In genomic region chr16:28823719-28824547, GRCh38 we compare ENCODE assay signal across 8 cellular contexts. TPM values are rescaled to one million over a fixed set of nuclear protein-coding genes. Genes with fewer than 3 reads are reported as not detected.
DNase-seq lines count a peak whose midpoint lies in the region; ATAC-seq and TF ChIP-seq lines count a peak whose summit lies in the region.

No MANE protein-coding gene starts in this region.

- no peaks in the 10 kb centered on the region for H3K9me2 ChIP-seq in SU-DHL-6 (replicated peaks; ENCODE audit: insufficient read depth, low read length)

- H3F3A ChIP-seq in SU-DHL-6 (ENCODE audit: insufficient read depth), result peaks cover 14% of the 10 kb centered on the region

- H2AFZ ChIP-seq in SU-DHL-6 (ENCODE audit: low read depth, low read length, severe bottlenecking) (peak overlapping the region; percentile 10), parathyroid adenoma (peak overlapping the region; percentile 79)

- intact Hi-C loops in tibial artery (cut with DNase I; ENCODE audit: low total_unique reads), result loop anchor here (2.0 to 10.0 kb wide), 2 partner anchors 23 to 269 kb away; partner anchors contain the start of genes SGF29 and TUFM

- H3K4me3 ChIP-seq in SU-DHL-6 (ENCODE audit: insufficient read depth, low read length, poor library complexity, severe bottlenecking) (peak overlapping the region; percentile 65), cardiac muscle cell (peak overlapping the region; percentile 97), parathyroid adenoma (ENCODE audit: low read depth, low read length) (peak overlapping the region; percentile 99), tibial artery (peak overlapping the region; percentile 89 to 99)

- H3K9me3 Mint-ChIP-seq in activated naive CD8-positive, alpha-beta T cell treated with anti-CD3 and anti-CD28 coated beads, Interleukin-2, amount 50 U/mL, for 24 hours, result no peaks in the 10 kb centered on the region

- H3K79me2 ChIP-seq in SU-DHL-6 (ENCODE audit: insufficient read depth, low read length), result peaks cover 63% of the 10 kb centered on the region
- peaks cover 34% of the 10 kb centered on the region for H3K79me2 ChIP-seq in parathyroid adenoma

- H3K4me3 Mint-ChIP-seq in activated naive CD8-positive, alpha-beta T cell treated with anti-CD3 and anti-CD28 coated beads, Interleukin-2, amount 50 U/mL, for 24 hours, result peak overlapping the region; percentile 98

- peaks cover 5% of the 10 kb centered on the region for H3K27me3 Mint-ChIP-seq in activated naive CD8-positive, alpha-beta T cell treated with anti-CD3 and anti-CD28 coated beads, Interleukin-2, amount 50 U/mL, for 24 hours

- H3K27me3 ChIP-seq in SU-DHL-6 (ENCODE audit: low read length), result no peaks in the 10 kb centered on the region
- H3K27me3 ChIP-seq in cardiac muscle cell, result no peaks in the 10 kb centered on the region
- no peaks in the 10 kb centered on the region for H3K27me3 ChIP-seq in parathyroid adenoma (ENCODE audit: control insufficient read depth, insufficient read depth, low read length)
- H3K27me3 ChIP-seq in tibial artery, result no peaks in the 10 kb centered on the region

- H3K4me1 ChIP-seq in cardiac muscle cell (ENCODE audit: low read depth) (peaks cover 10% of the 10 kb centered on the region), parathyroid adenoma (peaks cover 10% of the 10 kb centered on the region), tibial artery (peaks cover 0 to 32% (median 23%) of the 10 kb centered on the region in 4 donors)

- H3K36me3 ChIP-seq in SU-DHL-6 (ENCODE audit: low read length) (peaks cover 31% of the 10 kb centered on the region), cardiac muscle cell (peaks cover 33% of the 10 kb centered on the region), parathyroid adenoma (ENCODE audit: control insufficient read depth, insufficient read depth, low read length) (no peaks in the 10 kb centered on the region), tibial artery (peaks cover 32 to 51% (median 35%) of the 10 kb centered on the region in 3 donors)

- H3K36me3 Mint-ChIP-seq in activated naive CD8-positive, alpha-beta T cell treated with anti-CD3 and anti-CD28 coated beads, Interleukin-2, amount 50 U/mL, for 24 hours (ENCODE audit: low read depth), result peaks cover 69% of the 10 kb centered on the region

- H3K27ac ChIP-seq in SU-DHL-6 (ENCODE audit: low read depth, low read length) (peak overlapping the region; percentile 97), cardiac muscle cell (peak overlapping the region; percentile 99), parathyroid adenoma (peak overlapping the region; percentile 95), tibial artery (peak overlapping the region; percentile 99 to 100)

- peak overlapping the region; percentile 100 for H3K27ac Mint-ChIP-seq in activated naive CD8-positive, alpha-beta T cell treated with anti-CD3 and anti-CD28 coated beads, Interleukin-2, amount 50 U/mL, for 24 hours

- peaks cover 57% of the 10 kb centered on the region for H3K4me1 Mint-ChIP-seq in activated naive CD8-positive, alpha-beta T cell treated with anti-CD3 and anti-CD28 coated beads, Interleukin-2, amount 50 U/mL, for 24 hours

- peak; percentile 76 for ATAC-seq in HG02798 (IDR thresholded peaks at IDR 0.05; ENCODE audit: poor library complexity, unreplicated experiment)
- peak; percentile 70 for ATAC-seq in activated naive CD8-positive, alpha-beta T cell treated with anti-CD3 and anti-CD28 coated beads, Interleukin-2, amount 50 U/mL, for 24 hours

- peak; percentile 22 for TF ChIP-seq CTCF in GM12873 (IDR thresholded peaks at IDR 0.05; ENCODE audit: insufficient read depth, low read depth, low read length, missing control alignments)
- no peak for TF ChIP-seq CTCF in SU-DHL-6 (IDR thresholded peaks at IDR 0.05; ENCODE audit: insufficient read depth, low read length, poor library complexity, severe bottlenecking)
- TF ChIP-seq CTCF in cardiac muscle cell (IDR thresholded peaks at IDR 0.05; ENCODE audit: low read depth, low read length), result no peak
- TF ChIP-seq CTCF in parathyroid adenoma (IDR thresholded peaks at IDR 0.05), result peak; percentile 16
- peak; percentile 38 to 41 for TF ChIP-seq CTCF in tibial artery (IDR thresholded peaks at IDR 0.05)

- H3K9ac ChIP-seq in SU-DHL-6 (ENCODE audit: low read length) (peak overlapping the region; percentile 100), parathyroid adenoma (peak overlapping the region; percentile 98)

- H3K4me2 ChIP-seq in SU-DHL-6 (ENCODE audit: low read depth, low read length, poor library complexity, severe bottlenecking), result peak overlapping the region; percentile 75
- peak overlapping the region; percentile 99 for H3K4me2 ChIP-seq in parathyroid adenoma (ENCODE audit: low read length)

- peaks cover 19% of the 10 kb centered on the region; the same call in 1 of the 2 replicates for H4K20me1 ChIP-seq in SU-DHL-6 (ENCODE audit: low read depth, low read length)

- DNase-seq in NCI-H1417 treated with DMSO at 0.1 percent for 48 hours (lab: John Stamatoyannopoulos, UW) (peak; percentile 88), cardiac muscle cell (ENCODE audit: low read depth in 1 of 2, low spot score in 1 of 2) (peak; percentile 97 to 99), tibial artery (peak; percentile 97 to 99)
- DNase-seq in activated naive CD8-positive, alpha-beta T cell treated with anti-CD3 and anti-CD28 coated beads, Interleukin-2, amount 50 U/mL, for 24 hours, result peak; percentile 97

- H3K9me3 ChIP-seq in SU-DHL-6 (ENCODE audit: insufficient read depth, low read length) (no peaks in the 10 kb centered on the region), cardiac muscle cell (ENCODE audit: low read depth) (no peaks in the 10 kb centered on the region), parathyroid adenoma (ENCODE audit: control insufficient read depth, low read length) (no peaks in the 10 kb centered on the region), tibial artery (no peaks in the 10 kb centered on the region)

RNA-seq across cellular contexts. Expression of gene ATXN2L, which starts 1.1 kb away (rescaled TPM):
- total RNA-seq in cardiac muscle cell, result 70.9 and 81.2 TPM in 2 replicates
- 116 and 129 TPM in 2 replicates for polyA plus RNA-seq in cardiac muscle cell

RNA-seq across cellular contexts. Expression of gene TUFM, which starts 22.2 kb away (rescaled TPM):
- total RNA-seq in cardiac muscle cell, result 220 and 225 TPM in 2 replicates
- polyA plus RNA-seq in cardiac muscle cell, result 305 and 359 TPM in 2 replicates

RNA-seq across cellular contexts. Expression of gene SH2B1, which starts 39.7 kb away (rescaled TPM):
- total RNA-seq in cardiac muscle cell, result 79.5 and 92.0 TPM in 2 replicates
- polyA plus RNA-seq in cardiac muscle cell, result 37.7 and 41.1 TPM in 2 replicates

RNA-seq across cellular contexts. Expression of gene ATP2A1, which starts 54.4 kb away (rescaled TPM):
- 2.6 and 2.7 TPM in 2 replicates for total RNA-seq in cardiac muscle cell
- polyA plus RNA-seq in cardiac muscle cell, result 2.6 and 5.0 TPM in 2 replicates

Comparison
In these comparisons a context has a peak if more than half of its experiments do, and no peak if none do; other contexts are left out.
1. Peak in every context shown above with its lines: DNase-seq, ATAC-seq, H3K4me3 ChIP-seq and H3K27ac ChIP-seq.
2. CTCF ChIP-seq: peak in GM12873 (single experiment), parathyroid adenoma (single experiment) and tibial artery (2 of 2); none in SU-DHL-6 (single experiment) and cardiac muscle cell (single experiment).